In genomic region chr1:150151291-150152181, GRCh38 we compare ENCODE assay signal across 8 cellular contexts. TPM values are rescaled to one million over a fixed set of nuclear protein-coding genes. Genes with fewer than 3 reads are reported as not detected.
DNase-seq lines count a peak whose midpoint lies in the region; ATAC-seq and TF ChIP-seq lines count a peak whose summit lies in the region.

No MANE protein-coding gene starts in this region.

- peak overlapping the region; percentile 88 for H3K9ac ChIP-seq in DND-41 (ENCODE audit: low read depth, low read length)

- peak overlapping the region; percentile 62 to 69 for H3K4me3 ChIP-seq in DND-41 (ENCODE audit: low read depth in 1 of 2, low read length in 2 of 2)
- H3K4me3 ChIP-seq in iPS DF 6.9 (ENCODE audit: low read length), result peak overlapping the region; percentile 84
- no peak overlapping the region for H3K4me3 ChIP-seq in PC-9

- no peaks in the 10 kb centered on the region for H3K9me2 ChIP-seq in PC-9 (ENCODE audit: insufficient read depth)

- peaks cover 61% of the 10 kb centered on the region for H3K36me3 ChIP-seq in DND-41 (ENCODE audit: insufficient read depth, low read length)
- peaks cover 16% of the 10 kb centered on the region; the same call in 1 of the 2 replicates for H3K36me3 ChIP-seq in iPS DF 6.9 (ENCODE audit: control insufficient read depth, insufficient read depth, low read length)
- H3K36me3 ChIP-seq in PC-9 (ENCODE audit: low read depth), result no peaks in the 10 kb centered on the region

- H4K20me1 ChIP-seq in DND-41 (ENCODE audit: insufficient read depth, low read length), result peaks cover 31% of the 10 kb centered on the region
- H4K20me1 ChIP-seq in PC-9 (ENCODE audit: insufficient read depth), result no peaks in the 10 kb centered on the region

- CTCF ChIA-PET in PC-9 (lab: Charles Lee), result interaction anchor here (0.8 kb wide), 1 partner anchor 23 kb away, joined by 3 read pairs; no protein-coding TSS in a partner anchor

- POLR2A ChIA-PET in PC-9 (lab: Charles Lee; ENCODE audit: unreplicated experiment), result no interaction called here

- peaks cover 67% of the 10 kb centered on the region for H3K4me1 ChIP-seq in DND-41 (ENCODE audit: insufficient read depth, low read length)
- H3K4me1 ChIP-seq in iPS DF 6.9 (ENCODE audit: control insufficient read depth, insufficient read depth, low read length), result peaks cover 4% of the 10 kb centered on the region
- no peaks in the 10 kb centered on the region for H3K4me1 ChIP-seq in PC-9 (replicated peaks; ENCODE audit: insufficient read depth)

- no peak for TF ChIP-seq CTCF in DND-41 (IDR thresholded peaks at IDR 0.05; ENCODE audit: borderline replicate concordance, extremely low read depth, low read length, poor library complexity, severe bottlenecking)
- TF ChIP-seq CTCF in PC-9 (conservative IDR thresholded peaks at IDR 0.05), result no peak

- no peaks in the 10 kb centered on the region; the same call in 1 of the 2 replicates for H3F3A ChIP-seq in PC-9 (ENCODE audit: insufficient read depth, low read depth)

- ATAC-seq in DND-41 (ENCODE audit: insufficient read depth, low read depth) (peak; percentile 70), HG03565 (IDR thresholded peaks at IDR 0.05; ENCODE audit: unreplicated experiment) (no peak)

- H3K79me2 ChIP-seq in DND-41 (ENCODE audit: insufficient read depth, low read length) (peaks cover 74% of the 10 kb centered on the region), PC-9 (ENCODE audit: low read depth) (no peaks in the 10 kb centered on the region)

- H3K4me2 ChIP-seq in DND-41 (ENCODE audit: insufficient read depth, low read length) (peak overlapping the region; percentile 64), PC-9 (no peak overlapping the region)

- H3K27ac ChIP-seq in DND-41 (ENCODE audit: low read length) (peak overlapping the region; percentile 97), iPS DF 6.9 (ENCODE audit: low read length) (no peak overlapping the region), PC-9 (no peak overlapping the region)

- DNase-seq in DND-41 (peak; percentile 92), NCI-H69 (lab: John Stamatoyannopoulos, UW) (peak; percentile 14), iPS DF 6.9 (ENCODE audit: low read depth, low spot score) (no peak), PC-9 (no peak), SK-N-DZ (ENCODE audit: low spot score) (no peak)
- peak; percentile 68 for DNase-seq in activated naive CD4-positive, alpha-beta T cell treated with Interleukin-2 at 50 U/mL for 16 hours
- DNase-seq in stimulated activated CD4-positive, alpha-beta T cell treated with anti-CD3 and anti-CD28 coated beads, Interleukin-4, amount 100 ng/mL, for 24 hours, result peak; percentile 56

- H3K9me3 ChIP-seq in DND-41 (ENCODE audit: insufficient read depth, low read length, severe bottlenecking), result no peaks in the 10 kb centered on the region
- no peaks in the 10 kb centered on the region for H3K9me3 ChIP-seq in iPS DF 6.9 (ENCODE audit: control insufficient read depth, insufficient read depth, low read length)
- H3K9me3 ChIP-seq in PC-9 (ENCODE audit: insufficient read depth, low read depth), result no peaks in the 10 kb centered on the region

- BruUV-seq in PC-9 (replicated peaks; lab: Mats Ljungman, UMichigan), result no TSS peak

- no peaks in the 10 kb centered on the region for H3K27me3 ChIP-seq in DND-41 (ENCODE audit: insufficient read depth, low read length, poor library complexity)
- no peaks in the 10 kb centered on the region for H3K27me3 ChIP-seq in iPS DF 6.9 (ENCODE audit: control insufficient read depth, insufficient read depth, low read length)
- H3K27me3 ChIP-seq in PC-9 (ENCODE audit: insufficient read depth, low read depth), result no peaks in the 10 kb centered on the region

- WGBS in iPS DF 6.9 (ENCODE audit: insufficient coverage, insufficient read length), result no CpG with 5 or more reads among the region's 15 CpGs

- intact Hi-C loops in PC-9 (cut with micrococcal nuclease; ENCODE audit: unreplicated experiment), result no loop called here

- H2AFZ ChIP-seq in DND-41 (ENCODE audit: low read depth, low read length) (peak overlapping the region; percentile 36; the same call in 1 of the 2 replicates), PC-9 (no peak overlapping the region)

RNA-seq across cellular contexts. Expression of gene PLEKHO1, which starts 1.8 kb away (rescaled TPM):
- 1.3 and 2.2 TPM in 2 replicates for total RNA-seq in PC-9 (2021)
- polyA plus RNA-seq in SK-N-DZ (2014; cell fraction: cytosol; rRNA removed), result 97.1 and 99.5 TPM in 2 replicates
- polyA plus RNA-seq in SK-N-DZ (2014; cell fraction: nucleus; rRNA removed), result 94.0 and 97.7 TPM in 2 replicates

Comparison
In these comparisons a context has a peak if more than half of its experiments do, and no peak if none do; other contexts are left out.
1. DNase-seq: peak in DND-41 (single experiment), NCI-H69 (single experiment), activated naive CD4-positive, alpha-beta T cell treated with Interleukin-2 at 50 U/mL for 16 hours (single experiment) and stimulated activated CD4-positive, alpha-beta T cell treated with anti-CD3 and anti-CD28 coated beads, Interleukin-4, amount 100 ng/mL, for 24 hours (single experiment); none in iPS DF 6.9 (single experiment), PC-9 (0 of 2) and SK-N-DZ (single experiment).